ENCODE assay signal across 19 cellular contexts in the genomic region with DNA sequence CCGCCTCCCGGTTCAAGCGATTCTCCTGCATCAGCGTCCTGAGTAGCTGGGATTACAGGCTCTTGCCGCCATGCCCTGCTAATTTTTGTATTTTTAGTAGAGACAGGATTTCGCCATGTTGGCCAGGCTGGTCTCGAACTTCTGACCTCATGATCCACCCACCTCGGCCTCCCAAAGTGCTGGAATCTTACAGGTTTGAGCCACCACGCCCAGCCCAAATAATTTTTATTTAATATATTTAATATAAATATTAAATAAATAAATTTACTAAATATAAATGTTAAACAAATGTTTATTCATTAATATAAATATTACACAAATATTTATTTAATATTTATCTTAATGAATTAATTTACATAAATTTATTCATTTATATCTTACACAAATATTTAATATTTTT.
DNase-seq lines count a peak whose midpoint lies in the region; ATAC-seq, FAIRE-seq and TF ChIP-seq lines count a peak whose summit lies in the region.
"Had no signal": no experiment of that assay in that cellular context is flagged by ENCODE, and none has a peak within 500 bp of the region (broad histone marks: within the 10 kb centered on the region; RNA-seq: fewer than 3 reads in every experiment).

No MANE protein-coding gene starts in this region.

- TF ChIP-seq CTCF in WTC11 (IDR thresholded peaks at IDR 0.05), result no peak
- no peak for TF ChIP-seq CTCF in upper lobe of right lung (IDR thresholded peaks at IDR 0.05)

- peak; percentile 99 for FAIRE-seq in G401.6 (lab: Jason Lieb, UNC)
- FAIRE-seq: GM12878, GM19239, H54 had no signal

- no peak overlapping the region for H3K4me3 Mint-ChIP-seq in WTC11
- H3K4me3 Mint-ChIP-seq: CD4-positive, alpha-beta memory T cell; GM23338; HFFc6 had no signal

- peaks cover 2% of the 10 kb centered on the region; the same call in 1 of the 2 replicates for H3K4me1 Mint-ChIP-seq in WTC11
- H3K4me1 Mint-ChIP-seq: CD4-positive, alpha-beta memory T cell; GM23338 had no signal

- ATAC-seq in WTC11, result no peak
- no peak for ATAC-seq in upper lobe of right lung
- no peak for ATAC-seq in HG03378 (IDR thresholded peaks at IDR 0.05; ENCODE audit: unreplicated experiment)
- ATAC-seq: GM12878, GM23338 had no signal

- CTCF ChIA-PET in WTC11 (lab: Charles Lee), result no interaction called here

- no peaks in the 10 kb centered on the region for H3K36me3 Mint-ChIP-seq in WTC11
- H3K36me3 Mint-ChIP-seq: CD4-positive, alpha-beta memory T cell had no signal

- no peaks in the 10 kb centered on the region for H3K27me3 ChIP-seq in upper lobe of right lung

- DNase-seq in WTC11 (ENCODE audit: low spot score) (no peak), mesenteric fat pad (ENCODE audit: low spot score) (peak; percentile 16), upper lobe of right lung (peak; percentile 5)
- no peak for DNase-seq in activated CD4-positive, alpha-beta T cell treated with anti-CD3 and anti-CD28 coated beads, Interleukin-2, amount 50 U/mL, for 4 hours
- DNase-seq: C1 segment of cervical spinal cord; Calu3; CD4-positive, alpha-beta memory T cell; COR-L47; DMS153; DND-41; GDM1; HFFc6 had no signal

- H3K36me3 ChIP-seq in upper lobe of right lung, result no peaks in the 10 kb centered on the region
- H3K36me3 ChIP-seq: HAP-1 had no signal

- H3K9me3 Mint-ChIP-seq in WTC11, result peaks cover 4% of the 10 kb centered on the region

- H3K9me3 ChIP-seq in upper lobe of right lung, result no peaks in the 10 kb centered on the region
- H3K9me3 ChIP-seq: HAP-1 had no signal

- H3K4me3 ChIP-seq in upper lobe of right lung, result no peak overlapping the region
- H3K4me3 ChIP-seq: GM12878, GM23338, HAP-1 had no signal

- H3K27ac Mint-ChIP-seq in WTC11, result no peak overlapping the region
- H3K27ac Mint-ChIP-seq: CD4-positive, alpha-beta memory T cell; GM23338; HFFc6 had no signal

- POLR2A ChIA-PET in WTC11 (lab: Charles Lee), result no interaction called here

- H3K27ac ChIP-seq in upper lobe of right lung, result no peak overlapping the region

- intact Hi-C loops in upper lobe of right lung (cut with DNase I), result no loop called here

- H3K27me3 Mint-ChIP-seq in WTC11 (ENCODE audit: low read depth), result peaks cover 3% of the 10 kb centered on the region; the same call in 1 of the 2 replicates

- no peaks in the 10 kb centered on the region for H3K4me1 ChIP-seq in upper lobe of right lung
- H3K4me1 ChIP-seq: HAP-1 had no signal

TF ChIP-seq in WTC11, 78 proteins besides CTCF, POLR2A, EP300 and RAD21:
- TF ChIP-seq ETV6 (CRISPR knock-in tag; IDR thresholded peaks at IDR 0.05) (no peak), HMGA2 (CRISPR knock-in tag; IDR thresholded peaks at IDR 0.05) (peak; percentile 98), JUN (CRISPR knock-in tag; IDR thresholded peaks at IDR 0.05) (no peak)
- TF ChIP-seq, protein P1, sequence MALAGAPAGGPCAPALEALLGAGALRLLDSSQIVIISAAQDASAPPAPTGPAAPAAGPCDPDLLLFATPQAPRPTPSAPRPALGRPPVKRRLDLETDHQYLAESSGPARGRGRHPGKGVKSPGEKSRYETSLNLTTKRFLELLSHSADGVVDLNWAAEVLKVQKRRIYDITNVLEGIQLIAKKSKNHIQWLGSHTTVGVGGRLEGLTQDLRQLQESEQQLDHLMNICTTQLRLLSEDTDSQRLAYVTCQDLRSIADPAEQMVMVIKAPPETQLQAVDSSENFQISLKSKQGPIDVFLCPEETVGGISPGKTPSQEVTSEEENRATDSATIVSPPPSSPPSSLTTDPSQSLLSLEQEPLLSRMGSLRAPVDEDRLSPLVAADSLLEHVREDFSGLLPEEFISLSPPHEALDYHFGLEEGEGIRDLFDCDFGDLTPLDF (CRISPR knock-in tag; IDR thresholded peaks at IDR 0.05), result no peak

Comparison
In these comparisons a context has a peak if more than half of its experiments do, and no peak if none do; other contexts are left out.
1. DNase-seq: peak in mesenteric fat pad (single experiment) and upper lobe of right lung (single experiment); none in WTC11 (single experiment) and activated CD4-positive, alpha-beta T cell treated with anti-CD3 and anti-CD28 coated beads, Interleukin-2, amount 50 U/mL, for 4 hours (0 of 2).